Comparison of ENCODE assay signal across 1 cellular context in genomic region chr11:46778416-46778815, GRCh38.
TF ChIP-seq lines count a peak whose summit lies in the region.

No MANE protein-coding gene starts in this region.

TF ChIP-seq in GM23338, 12 proteins besides CTCF, POLR2A, EP300 and RAD21 (continued from another document):
- TF ChIP-seq, protein P1, sequence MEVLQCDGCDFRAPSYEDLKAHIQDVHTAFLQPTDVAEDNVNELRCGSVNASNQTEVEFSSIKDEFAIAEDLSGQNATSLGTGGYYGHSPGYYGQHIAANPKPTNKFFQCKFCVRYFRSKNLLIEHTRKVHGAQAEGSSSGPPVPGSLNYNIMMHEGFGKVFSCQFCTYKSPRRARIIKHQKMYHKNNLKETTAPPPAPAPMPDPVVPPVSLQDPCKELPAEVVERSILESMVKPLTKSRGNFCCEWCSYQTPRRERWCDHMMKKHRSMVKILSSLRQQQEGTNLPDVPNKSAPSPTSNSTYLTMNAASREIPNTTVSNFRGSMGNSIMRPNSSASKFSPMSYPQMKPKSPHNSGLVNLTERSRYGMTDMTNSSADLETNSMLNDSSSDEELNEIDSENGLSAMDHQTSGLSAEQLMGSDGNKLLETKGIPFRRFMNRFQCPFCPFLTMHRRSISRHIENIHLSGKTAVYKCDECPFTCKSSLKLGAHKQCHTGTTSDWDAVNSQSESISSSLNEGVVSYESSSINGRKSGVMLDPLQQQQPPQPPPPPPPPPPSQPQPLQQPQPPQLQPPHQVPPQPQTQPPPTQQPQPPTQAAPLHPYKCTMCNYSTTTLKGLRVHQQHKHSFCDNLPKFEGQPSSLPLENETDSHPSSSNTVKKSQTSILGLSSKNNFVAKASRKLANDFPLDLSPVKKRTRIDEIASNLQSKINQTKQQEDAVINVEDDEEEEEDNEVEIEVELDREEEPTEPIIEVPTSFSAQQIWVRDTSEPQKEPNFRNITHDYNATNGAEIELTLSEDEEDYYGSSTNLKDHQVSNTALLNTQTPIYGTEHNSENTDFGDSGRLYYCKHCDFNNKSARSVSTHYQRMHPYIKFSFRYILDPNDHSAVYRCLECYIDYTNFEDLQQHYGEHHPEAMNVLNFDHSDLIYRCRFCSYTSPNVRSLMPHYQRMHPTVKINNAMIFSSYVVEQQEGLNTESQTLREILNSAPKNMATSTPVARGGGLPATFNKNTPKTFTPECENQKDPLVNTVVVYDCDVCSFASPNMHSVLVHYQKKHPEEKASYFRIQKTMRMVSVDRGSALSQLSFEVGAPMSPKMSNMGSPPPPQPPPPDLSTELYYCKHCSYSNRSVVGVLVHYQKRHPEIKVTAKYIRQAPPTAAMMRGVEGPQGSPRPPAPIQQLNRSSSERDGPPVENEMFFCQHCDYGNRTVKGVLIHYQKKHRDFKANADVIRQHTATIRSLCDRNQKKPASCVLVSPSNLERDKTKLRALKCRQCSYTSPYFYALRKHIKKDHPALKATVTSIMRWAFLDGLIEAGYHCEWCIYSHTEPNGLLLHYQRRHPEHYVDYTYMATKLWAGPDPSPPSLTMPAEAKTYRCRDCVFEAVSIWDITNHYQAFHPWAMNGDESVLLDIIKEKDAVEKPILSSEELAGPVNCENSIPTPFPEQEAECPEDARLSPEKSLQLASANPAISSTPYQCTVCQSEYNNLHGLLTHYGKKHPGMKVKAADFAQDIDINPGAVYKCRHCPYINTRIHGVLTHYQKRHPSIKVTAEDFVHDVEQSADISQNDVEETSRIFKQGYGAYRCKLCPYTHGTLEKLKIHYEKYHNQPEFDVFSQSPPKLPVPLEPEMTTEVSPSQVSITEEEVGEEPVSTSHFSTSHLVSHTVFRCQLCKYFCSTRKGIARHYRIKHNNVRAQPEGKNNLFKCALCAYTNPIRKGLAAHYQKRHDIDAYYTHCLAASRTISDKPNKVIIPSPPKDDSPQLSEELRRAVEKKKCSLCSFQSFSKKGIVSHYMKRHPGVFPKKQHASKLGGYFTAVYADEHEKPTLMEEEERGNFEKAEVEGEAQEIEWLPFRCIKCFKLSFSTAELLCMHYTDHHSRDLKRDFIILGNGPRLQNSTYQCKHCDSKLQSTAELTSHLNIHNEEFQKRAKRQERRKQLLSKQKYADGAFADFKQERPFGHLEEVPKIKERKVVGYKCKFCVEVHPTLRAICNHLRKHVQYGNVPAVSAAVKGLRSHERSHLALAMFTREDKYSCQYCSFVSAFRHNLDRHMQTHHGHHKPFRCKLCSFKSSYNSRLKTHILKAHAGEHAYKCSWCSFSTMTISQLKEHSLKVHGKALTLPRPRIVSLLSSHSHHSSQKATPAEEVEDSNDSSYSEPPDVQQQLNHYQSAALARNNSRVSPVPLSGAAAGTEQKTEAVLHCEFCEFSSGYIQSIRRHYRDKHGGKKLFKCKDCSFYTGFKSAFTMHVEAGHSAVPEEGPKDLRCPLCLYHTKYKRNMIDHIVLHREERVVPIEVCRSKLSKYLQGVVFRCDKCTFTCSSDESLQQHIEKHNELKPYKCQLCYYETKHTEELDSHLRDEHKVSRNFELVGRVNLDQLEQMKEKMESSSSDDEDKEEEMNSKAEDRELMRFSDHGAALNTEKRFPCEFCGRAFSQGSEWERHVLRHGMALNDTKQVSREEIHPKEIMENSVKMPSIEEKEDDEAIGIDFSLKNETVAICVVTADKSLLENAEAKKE (CRISPR knock-in tag; IDR thresholded peaks at IDR 0.05) = no peak
- TF ChIP-seq EZH2phosphoT487 (IDR thresholded peaks at IDR 0.05; ENCODE audit: unreplicated experiment) = no peak
- TF ChIP-seq, protein P2, sequence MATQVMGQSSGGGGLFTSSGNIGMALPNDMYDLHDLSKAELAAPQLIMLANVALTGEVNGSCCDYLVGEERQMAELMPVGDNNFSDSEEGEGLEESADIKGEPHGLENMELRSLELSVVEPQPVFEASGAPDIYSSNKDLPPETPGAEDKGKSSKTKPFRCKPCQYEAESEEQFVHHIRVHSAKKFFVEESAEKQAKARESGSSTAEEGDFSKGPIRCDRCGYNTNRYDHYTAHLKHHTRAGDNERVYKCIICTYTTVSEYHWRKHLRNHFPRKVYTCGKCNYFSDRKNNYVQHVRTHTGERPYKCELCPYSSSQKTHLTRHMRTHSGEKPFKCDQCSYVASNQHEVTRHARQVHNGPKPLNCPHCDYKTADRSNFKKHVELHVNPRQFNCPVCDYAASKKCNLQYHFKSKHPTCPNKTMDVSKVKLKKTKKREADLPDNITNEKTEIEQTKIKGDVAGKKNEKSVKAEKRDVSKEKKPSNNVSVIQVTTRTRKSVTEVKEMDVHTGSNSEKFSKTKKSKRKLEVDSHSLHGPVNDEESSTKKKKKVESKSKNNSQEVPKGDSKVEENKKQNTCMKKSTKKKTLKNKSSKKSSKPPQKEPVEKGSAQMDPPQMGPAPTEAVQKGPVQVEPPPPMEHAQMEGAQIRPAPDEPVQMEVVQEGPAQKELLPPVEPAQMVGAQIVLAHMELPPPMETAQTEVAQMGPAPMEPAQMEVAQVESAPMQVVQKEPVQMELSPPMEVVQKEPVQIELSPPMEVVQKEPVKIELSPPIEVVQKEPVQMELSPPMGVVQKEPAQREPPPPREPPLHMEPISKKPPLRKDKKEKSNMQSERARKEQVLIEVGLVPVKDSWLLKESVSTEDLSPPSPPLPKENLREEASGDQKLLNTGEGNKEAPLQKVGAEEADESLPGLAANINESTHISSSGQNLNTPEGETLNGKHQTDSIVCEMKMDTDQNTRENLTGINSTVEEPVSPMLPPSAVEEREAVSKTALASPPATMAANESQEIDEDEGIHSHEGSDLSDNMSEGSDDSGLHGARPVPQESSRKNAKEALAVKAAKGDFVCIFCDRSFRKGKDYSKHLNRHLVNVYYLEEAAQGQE (IDR thresholded peaks at IDR 0.05; ENCODE audit: unreplicated experiment) = no peak
- TF ChIP-seq NANOG (IDR thresholded peaks at IDR 0.05; ENCODE audit: borderline replicate concordance) = no peak
- no peak for TF ChIP-seq CREB1 (CRISPR knock-in tag; IDR thresholded peaks at IDR 0.05; ENCODE audit: low read depth)
- TF ChIP-seq, protein P3, sequence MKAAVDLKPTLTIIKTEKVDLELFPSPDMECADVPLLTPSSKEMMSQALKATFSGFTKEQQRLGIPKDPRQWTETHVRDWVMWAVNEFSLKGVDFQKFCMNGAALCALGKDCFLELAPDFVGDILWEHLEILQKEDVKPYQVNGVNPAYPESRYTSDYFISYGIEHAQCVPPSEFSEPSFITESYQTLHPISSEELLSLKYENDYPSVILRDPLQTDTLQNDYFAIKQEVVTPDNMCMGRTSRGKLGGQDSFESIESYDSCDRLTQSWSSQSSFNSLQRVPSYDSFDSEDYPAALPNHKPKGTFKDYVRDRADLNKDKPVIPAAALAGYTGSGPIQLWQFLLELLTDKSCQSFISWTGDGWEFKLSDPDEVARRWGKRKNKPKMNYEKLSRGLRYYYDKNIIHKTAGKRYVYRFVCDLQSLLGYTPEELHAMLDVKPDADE (IDR thresholded peaks at IDR 0.05) = no peak
- TF ChIP-seq ZNF114 (CRISPR knock-in tag; IDR thresholded peaks at IDR 0.05) = no peak
